Comparison of ENCODE assay signal across 8 cellular contexts in the genomic region with DNA sequence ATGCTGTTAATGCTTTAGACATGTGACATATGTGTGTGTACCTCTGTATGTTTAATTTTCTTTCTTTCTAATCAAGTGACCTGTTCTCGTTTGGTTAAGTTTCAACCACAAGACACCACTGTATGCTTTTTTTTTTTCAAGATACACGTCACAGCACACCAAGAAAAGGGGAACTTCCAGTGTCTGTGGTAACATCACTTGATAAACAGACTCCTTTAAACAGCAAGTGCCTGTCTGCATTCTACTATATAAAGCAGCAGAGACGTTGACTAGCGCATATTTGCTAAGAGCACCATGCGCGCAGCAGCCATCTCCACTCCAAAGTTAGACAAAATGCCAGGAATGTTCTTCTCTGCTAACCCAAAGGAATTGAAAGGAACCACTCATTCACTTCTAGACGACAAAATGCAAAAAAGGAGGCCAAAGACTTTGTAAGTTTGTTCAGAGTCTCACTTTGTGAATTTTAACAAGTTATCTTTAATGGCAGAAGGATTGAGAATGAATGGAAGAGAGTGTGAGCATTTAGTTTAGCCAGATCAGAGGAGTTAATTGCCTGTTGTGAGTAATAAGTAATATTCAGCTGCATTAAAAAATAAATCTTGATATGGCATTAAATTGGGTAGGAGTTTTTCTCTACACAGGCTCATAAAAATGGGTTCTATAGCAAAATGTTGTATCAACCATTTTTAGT. TPM values are rescaled to one million over a fixed set of nuclear protein-coding genes. Genes with fewer than 3 reads are reported as not detected.
DNase-seq lines count a peak whose midpoint lies in the region; ATAC-seq, FAIRE-seq and TF ChIP-seq lines count a peak whose summit lies in the region.

A gene with protein sequence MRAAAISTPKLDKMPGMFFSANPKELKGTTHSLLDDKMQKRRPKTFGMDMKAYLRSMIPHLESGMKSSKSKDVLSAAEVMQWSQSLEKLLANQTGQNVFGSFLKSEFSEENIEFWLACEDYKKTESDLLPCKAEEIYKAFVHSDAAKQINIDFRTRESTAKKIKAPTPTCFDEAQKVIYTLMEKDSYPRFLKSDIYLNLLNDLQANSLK (plus strand): TSS at position 275 of the 691 bp plus-strand sequence. CDS start 20 bp downstream, at position 295.

- H3K4me2 ChIP-seq in OCI-LY7 (ENCODE audit: low read length): peak within 1 kb of the TSS; percentile 39; the same call in 1 of the 2 replicates

- DNase-seq in OCI-LY7 (ENCODE audit: low spot score) (peak; percentile 14), mesenteric fat pad (ENCODE audit: low spot score) (no peak), testis (peak; percentile 41), NCI-H526 treated with DMSO at 0.1 percent for 48 hours (lab: John Stamatoyannopoulos, UW) (no peak), H54 (ENCODE audit: insufficient read length, low spot score) (no peak)
- DNase-seq in activated effector memory CD4-positive, alpha-beta T cell treated with anti-CD3 and anti-CD28 coated beads, Interleukin-2, amount 50 U/mL, for 16 hours: peak; percentile 89

- ATAC-seq in GM18502 (IDR thresholded peaks at IDR 0.05; ENCODE audit: poor library complexity, unreplicated experiment): peak; percentile 90
- ATAC-seq in HG02678 (IDR thresholded peaks at IDR 0.05; ENCODE audit: unreplicated experiment): peak; percentile 87

- no peaks in the 10 kb centered on the region for H3K36me3 ChIP-seq in OCI-LY7 (ENCODE audit: insufficient read depth, low read length)
- no peaks in the 10 kb centered on the region for H3K36me3 ChIP-seq in testis (ENCODE audit: low read depth, missing control alignments)

- WGBS in testis, 2 donors: 80 to 85% methylated on average over 7 of the region's 7 CpGs

- POLR2A ChIA-PET in OCI-LY7 (lab: Charles Lee): no interaction called here

- no peaks in the 10 kb centered on the region for H4K20me1 ChIP-seq in OCI-LY7 (ENCODE audit: insufficient read depth, low read length)

- TF ChIP-seq CTCF in OCI-LY7 (conservative IDR thresholded peaks at IDR 0.05; ENCODE audit: low read length): no peak
- TF ChIP-seq CTCF in testis (IDR thresholded peaks at IDR 0.05): no peak

- TSS peak; percentile 71 for BruUV-seq in OCI-LY7 (replicated peaks; lab: Mats Ljungman, UMichigan)

- no peaks in the 10 kb centered on the region for H3K9me2 ChIP-seq in OCI-LY7 (ENCODE audit: insufficient read depth, low read length)

- no peaks in the 10 kb centered on the region for H3K27me3 ChIP-seq in testis

- H3K4me1 ChIP-seq in OCI-LY7 (ENCODE audit: insufficient read depth, low read length, poor library complexity, severe bottlenecking) (peaks cover 4% of the 10 kb centered on the region), testis (no peaks in the 10 kb centered on the region)

- TF ChIP-seq POLR2A in testis (IDR thresholded peaks at IDR 0.05) (no peak), H54 (IDR thresholded peaks at IDR 0.05; ENCODE audit: low read depth, low read length) (no peak)

- FAIRE-seq in H54 (lab: Jason Lieb, UNC): no peak

- no peak within 1 kb of the TSS for H3K4me3 ChIP-seq in OCI-LY7 (ENCODE audit: low read depth, low read length, poor library complexity, severe bottlenecking)
- H3K4me3 ChIP-seq in testis: no peak within 1 kb of the TSS

- peak within 1 kb of the TSS; percentile 32; the same call in 1 of the 2 replicates for H2AFZ ChIP-seq in OCI-LY7 (ENCODE audit: low read length)

- intact Hi-C loops in OCI-LY7 (cut with micrococcal nuclease; ENCODE audit: unreplicated experiment) (loop anchor here (2.0 kb wide), 1 partner anchor 59 kb away; no protein-coding TSS in a partner anchor), testis (cut with DNase I; ENCODE audit: low total_unique reads) (no loop called here)

- no peaks in the 10 kb centered on the region for H3K79me2 ChIP-seq in OCI-LY7 (ENCODE audit: insufficient read depth, low read depth, low read length)

- CTCF ChIA-PET in OCI-LY7 (lab: Charles Lee; ENCODE audit: unreplicated experiment): no interaction called here

- no peak within 1 kb of the TSS for H3K27ac ChIP-seq in OCI-LY7 (ENCODE audit: low read depth, low read length, poor library complexity, severe bottlenecking)
- H3K27ac ChIP-seq in testis: no peak within 1 kb of the TSS

- H3K9me3 ChIP-seq in OCI-LY7 (ENCODE audit: low read length) (no peaks in the 10 kb centered on the region), testis (no peaks in the 10 kb centered on the region)

RNA-seq across cellular contexts. Expression of the gene that starts here (rescaled TPM):
- total RNA-seq in OCI-LY7 (2014; rRNA removed; shearing (Covaris generic)): 0.79 and 0.85 TPM in 2 replicates
- total RNA-seq in OCI-LY7 (2022): 0.37 TPM in 1 of 2 replicates, not detected in the other
- 35.9 TPM for total RNA-seq in mesenteric fat pad
- total RNA-seq in testis: 10 to 100 TPM; 17.2 to 69.5 TPM
- polyA plus RNA-seq in testis (ENCODE audit: insufficient read depth, low read depth, low replicate concordance): 3.9 TPM

Comparison
In these comparisons a context has a peak if more than half of its experiments do, and no peak if none do; other contexts are left out.
1. RNA of the gene that starts here (total RNA-seq): 17.2 to 69.5 TPM in testis and 35.9 TPM in mesenteric fat pad (single experiment); 0.37 to 0.85 TPM in OCI-LY7; every median in the first group is over 4 times any median in the second.
2. Peak in DNase-seq and H3K4me2 ChIP-seq in OCI-LY7; RNA of the gene not detected or under 1 TPM.
3. DNase-seq: peak in activated effector memory CD4-positive, alpha-beta T cell treated with anti-CD3 and anti-CD28 coated beads, Interleukin-2, amount 50 U/mL, for 16 hours (single experiment) and testis (single experiment); none in mesenteric fat pad (single experiment), NCI-H526 treated with DMSO at 0.1 percent for 48 hours (single experiment) and H54 (single experiment).